In the genomic region with DNA sequence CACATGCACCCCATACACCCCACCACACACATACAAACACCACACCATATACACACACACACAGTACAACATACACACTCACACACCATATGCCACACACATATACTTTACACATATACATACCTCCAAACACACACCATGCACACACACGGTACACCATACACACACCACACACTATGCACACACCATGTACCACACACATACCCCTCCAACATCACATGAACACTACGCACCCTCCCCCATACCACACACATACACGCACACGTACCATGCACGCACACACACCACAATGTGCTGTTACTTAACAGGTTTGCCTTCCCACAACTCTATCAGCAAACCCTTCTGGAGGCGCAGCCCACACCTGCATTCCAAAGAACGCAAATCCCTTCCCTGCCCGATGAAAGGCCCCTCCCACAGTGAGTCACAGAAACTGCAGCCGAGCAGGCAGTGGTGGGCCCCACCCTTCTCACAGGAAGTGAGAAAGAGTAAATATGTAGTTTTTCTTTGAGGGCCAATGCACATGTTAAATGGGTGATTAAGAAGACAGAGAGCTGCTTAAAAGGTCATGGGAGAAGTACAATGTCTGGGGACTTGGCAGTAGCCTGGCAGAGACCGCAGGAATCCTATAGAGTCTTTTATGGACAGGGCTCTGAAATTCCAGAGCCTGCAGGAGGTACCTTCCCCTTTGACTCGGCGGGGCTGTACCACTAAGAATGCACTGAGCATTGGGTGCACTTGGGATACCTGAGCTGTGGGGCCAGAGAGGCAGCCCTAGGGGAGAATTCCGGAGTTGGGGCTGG, we compare ENCODE assay signal across 1 cellular context.
TF ChIP-seq lines count a peak whose summit lies in the region.

No MANE protein-coding gene starts in this region.

TF ChIP-seq in HEK293, 187 proteins besides CTCF, POLR2A, EP300 and RAD21 (continued from another document and continues in another):
- TF ChIP-seq, protein P1, sequence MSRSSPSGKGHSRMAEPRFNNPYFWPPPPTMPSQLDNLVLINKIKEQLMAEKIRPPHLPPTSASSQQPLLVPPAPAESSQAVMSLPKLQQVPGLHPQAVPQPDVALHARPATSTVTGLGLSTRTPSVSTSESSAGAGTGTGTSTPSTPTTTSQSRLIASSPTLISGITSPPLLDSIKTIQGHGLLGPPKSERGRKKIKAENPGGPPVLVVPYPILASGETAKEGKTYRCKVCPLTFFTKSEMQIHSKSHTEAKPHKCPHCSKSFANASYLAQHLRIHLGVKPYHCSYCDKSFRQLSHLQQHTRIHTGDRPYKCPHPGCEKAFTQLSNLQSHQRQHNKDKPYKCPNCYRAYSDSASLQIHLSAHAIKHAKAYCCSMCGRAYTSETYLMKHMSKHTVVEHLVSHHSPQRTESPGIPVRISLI (tag by site-specific recombination; IDR thresholded peaks at IDR 0.05) = no peak
- TF ChIP-seq, protein P2, sequence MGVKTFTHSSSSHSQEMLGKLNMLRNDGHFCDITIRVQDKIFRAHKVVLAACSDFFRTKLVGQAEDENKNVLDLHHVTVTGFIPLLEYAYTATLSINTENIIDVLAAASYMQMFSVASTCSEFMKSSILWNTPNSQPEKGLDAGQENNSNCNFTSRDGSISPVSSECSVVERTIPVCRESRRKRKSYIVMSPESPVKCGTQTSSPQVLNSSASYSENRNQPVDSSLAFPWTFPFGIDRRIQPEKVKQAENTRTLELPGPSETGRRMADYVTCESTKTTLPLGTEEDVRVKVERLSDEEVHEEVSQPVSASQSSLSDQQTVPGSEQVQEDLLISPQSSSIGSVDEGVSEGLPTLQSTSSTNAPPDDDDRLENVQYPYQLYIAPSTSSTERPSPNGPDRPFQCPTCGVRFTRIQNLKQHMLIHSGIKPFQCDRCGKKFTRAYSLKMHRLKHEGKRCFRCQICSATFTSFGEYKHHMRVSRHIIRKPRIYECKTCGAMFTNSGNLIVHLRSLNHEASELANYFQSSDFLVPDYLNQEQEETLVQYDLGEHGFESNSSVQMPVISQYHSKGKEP (tag by site-specific recombination; IDR thresholded peaks at IDR 0.05) = peak; percentile 32; the same call in 1 of the 2 replicates
- TF ChIP-seq ZNF670 (tag by site-specific recombination; IDR thresholded peaks at IDR 0.05; ENCODE audit: low read depth) = peak; percentile 58; the same call in 1 of the 2 replicates
- peak; percentile 100 for TF ChIP-seq ZFP69B (tag by site-specific recombination; IDR thresholded peaks at IDR 0.05)
- TF ChIP-seq, protein P3, sequence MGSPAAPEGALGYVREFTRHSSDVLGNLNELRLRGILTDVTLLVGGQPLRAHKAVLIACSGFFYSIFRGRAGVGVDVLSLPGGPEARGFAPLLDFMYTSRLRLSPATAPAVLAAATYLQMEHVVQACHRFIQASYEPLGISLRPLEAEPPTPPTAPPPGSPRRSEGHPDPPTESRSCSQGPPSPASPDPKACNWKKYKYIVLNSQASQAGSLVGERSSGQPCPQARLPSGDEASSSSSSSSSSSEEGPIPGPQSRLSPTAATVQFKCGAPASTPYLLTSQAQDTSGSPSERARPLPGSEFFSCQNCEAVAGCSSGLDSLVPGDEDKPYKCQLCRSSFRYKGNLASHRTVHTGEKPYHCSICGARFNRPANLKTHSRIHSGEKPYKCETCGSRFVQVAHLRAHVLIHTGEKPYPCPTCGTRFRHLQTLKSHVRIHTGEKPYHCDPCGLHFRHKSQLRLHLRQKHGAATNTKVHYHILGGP (tag by site-specific recombination; IDR thresholded peaks at IDR 0.05) = no peak
- TF ChIP-seq GFI1B (tag by site-specific recombination; IDR thresholded peaks at IDR 0.05) = no peak
- TF ChIP-seq ZNF768 (tag by site-specific recombination; IDR thresholded peaks at IDR 0.05) = no peak
- no peak; the same call in 1 of the 2 replicates for TF ChIP-seq ZBTB1 (tag by site-specific recombination; IDR thresholded peaks at IDR 0.05)
- TF ChIP-seq GLI4 (tag by site-specific recombination; IDR thresholded peaks at IDR 0.05) = no peak
- TF ChIP-seq SALL2 (tag by site-specific recombination; IDR thresholded peaks at IDR 0.05; ENCODE audit: borderline replicate concordance) = 0 out of 2 replicates have a peak, but pooled peaks have one; percentile 32
- TF ChIP-seq, protein P4, sequence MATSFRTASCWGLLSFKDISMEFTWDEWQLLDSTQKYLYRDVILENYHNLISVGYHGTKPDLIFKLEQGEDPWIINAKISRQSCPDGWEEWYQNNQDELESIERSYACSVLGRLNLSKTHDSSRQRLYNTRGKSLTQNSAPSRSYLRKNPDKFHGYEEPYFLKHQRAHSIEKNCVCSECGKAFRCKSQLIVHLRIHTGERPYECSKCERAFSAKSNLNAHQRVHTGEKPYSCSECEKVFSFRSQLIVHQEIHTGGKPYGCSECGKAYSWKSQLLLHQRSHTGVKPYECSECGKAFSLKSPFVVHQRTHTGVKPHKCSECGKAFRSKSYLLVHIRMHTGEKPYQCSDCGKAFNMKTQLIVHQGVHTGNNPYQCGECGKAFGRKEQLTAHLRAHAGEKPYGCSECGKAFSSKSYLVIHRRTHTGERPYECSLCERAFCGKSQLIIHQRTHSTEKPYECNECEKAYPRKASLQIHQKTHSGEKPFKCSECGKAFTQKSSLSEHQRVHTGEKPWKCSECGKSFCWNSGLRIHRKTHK (tag by site-specific recombination; IDR thresholded peaks at IDR 0.05) = no peak
- TF ChIP-seq, protein P5, sequence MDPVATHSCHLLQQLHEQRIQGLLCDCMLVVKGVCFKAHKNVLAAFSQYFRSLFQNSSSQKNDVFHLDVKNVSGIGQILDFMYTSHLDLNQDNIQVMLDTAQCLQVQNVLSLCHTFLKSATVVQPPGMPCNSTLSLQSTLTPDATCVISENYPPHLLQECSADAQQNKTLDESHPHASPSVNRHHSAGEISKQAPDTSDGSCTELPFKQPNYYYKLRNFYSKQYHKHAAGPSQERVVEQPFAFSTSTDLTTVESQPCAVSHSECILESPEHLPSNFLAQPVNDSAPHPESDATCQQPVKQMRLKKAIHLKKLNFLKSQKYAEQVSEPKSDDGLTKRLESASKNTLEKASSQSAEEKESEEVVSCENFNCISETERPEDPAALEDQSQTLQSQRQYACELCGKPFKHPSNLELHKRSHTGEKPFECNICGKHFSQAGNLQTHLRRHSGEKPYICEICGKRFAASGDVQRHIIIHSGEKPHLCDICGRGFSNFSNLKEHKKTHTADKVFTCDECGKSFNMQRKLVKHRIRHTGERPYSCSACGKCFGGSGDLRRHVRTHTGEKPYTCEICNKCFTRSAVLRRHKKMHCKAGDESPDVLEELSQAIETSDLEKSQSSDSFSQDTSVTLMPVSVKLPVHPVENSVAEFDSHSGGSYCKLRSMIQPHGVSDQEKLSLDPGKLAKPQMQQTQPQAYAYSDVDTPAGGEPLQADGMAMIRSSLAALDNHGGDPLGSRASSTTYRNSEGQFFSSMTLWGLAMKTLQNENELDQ (tag by site-specific recombination; IDR thresholded peaks at IDR 0.05; ENCODE audit: low read depth) = no peak
- TF ChIP-seq ZNF433 (tag by site-specific recombination; IDR thresholded peaks at IDR 0.05; ENCODE audit: low read depth) = no peak
- TF ChIP-seq ZNF426 (tag by site-specific recombination; IDR thresholded peaks at IDR 0.05) = no peak
- TF ChIP-seq ZBTB20 (tag by site-specific recombination; IDR thresholded peaks at IDR 0.05) = peak; percentile 62; the same call in 1 of the 2 replicates
- no peak for TF ChIP-seq WT1 (tag by site-specific recombination; IDR thresholded peaks at IDR 0.05)
- no peak for TF ChIP-seq ZNF248 (tag by site-specific recombination; IDR thresholded peaks at IDR 0.05)
- TF ChIP-seq, protein P6, sequence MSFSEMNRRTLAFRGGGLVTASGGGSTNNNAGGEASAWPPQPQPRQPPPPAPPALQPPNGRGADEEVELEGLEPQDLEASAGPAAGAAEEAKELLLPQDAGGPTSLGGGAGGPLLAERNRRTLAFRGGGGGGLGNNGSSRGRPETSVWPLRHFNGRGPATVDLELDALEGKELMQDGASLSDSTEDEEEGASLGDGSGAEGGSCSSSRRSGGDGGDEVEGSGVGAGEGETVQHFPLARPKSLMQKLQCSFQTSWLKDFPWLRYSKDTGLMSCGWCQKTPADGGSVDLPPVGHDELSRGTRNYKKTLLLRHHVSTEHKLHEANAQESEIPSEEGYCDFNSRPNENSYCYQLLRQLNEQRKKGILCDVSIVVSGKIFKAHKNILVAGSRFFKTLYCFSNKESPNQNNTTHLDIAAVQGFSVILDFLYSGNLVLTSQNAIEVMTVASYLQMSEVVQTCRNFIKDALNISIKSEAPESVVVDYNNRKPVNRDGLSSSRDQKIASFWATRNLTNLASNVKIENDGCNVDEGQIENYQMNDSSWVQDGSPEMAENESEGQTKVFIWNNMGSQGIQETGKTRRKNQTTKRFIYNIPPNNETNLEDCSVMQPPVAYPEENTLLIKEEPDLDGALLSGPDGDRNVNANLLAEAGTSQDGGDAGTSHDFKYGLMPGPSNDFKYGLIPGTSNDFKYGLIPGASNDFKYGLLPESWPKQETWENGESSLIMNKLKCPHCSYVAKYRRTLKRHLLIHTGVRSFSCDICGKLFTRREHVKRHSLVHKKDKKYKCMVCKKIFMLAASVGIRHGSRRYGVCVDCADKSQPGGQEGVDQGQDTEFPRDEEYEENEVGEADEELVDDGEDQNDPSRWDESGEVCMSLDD (tag by site-specific recombination; IDR thresholded peaks at IDR 0.05) = peak; percentile 69
- TF ChIP-seq HOXD13 (CRISPR knock-in tag; IDR thresholded peaks at IDR 0.05; ENCODE audit: borderline replicate concordance) = no peak
- TF ChIP-seq ZNF223 (tag by site-specific recombination; IDR thresholded peaks at IDR 0.05) = no peak
- TF ChIP-seq, protein P7, sequence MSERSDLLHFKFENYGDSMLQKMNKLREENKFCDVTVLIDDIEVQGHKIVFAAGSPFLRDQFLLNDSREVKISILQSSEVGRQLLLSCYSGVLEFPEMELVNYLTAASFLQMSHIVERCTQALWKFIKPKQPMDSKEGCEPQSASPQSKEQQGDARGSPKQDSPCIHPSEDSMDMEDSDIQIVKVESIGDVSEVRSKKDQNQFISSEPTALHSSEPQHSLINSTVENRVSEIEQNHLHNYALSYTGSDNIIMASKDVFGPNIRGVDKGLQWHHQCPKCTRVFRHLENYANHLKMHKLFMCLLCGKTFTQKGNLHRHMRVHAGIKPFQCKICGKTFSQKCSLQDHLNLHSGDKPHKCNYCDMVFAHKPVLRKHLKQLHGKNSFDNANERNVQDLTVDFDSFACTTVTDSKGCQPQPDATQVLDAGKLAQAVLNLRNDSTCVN (tag by site-specific recombination; optimal IDR thresholded peaks at IDR 0.05) = no peak
- no peak for TF ChIP-seq ZNF184 (tag by site-specific recombination; IDR thresholded peaks at IDR 0.05)
- no peak for TF ChIP-seq HOXA7 (CRISPR knock-in tag; IDR thresholded peaks at IDR 0.05; ENCODE audit: borderline replicate concordance)
- peak; percentile 51 for TF ChIP-seq ZNF335 (tag by site-specific recombination; conservative IDR thresholded peaks at IDR 0.05)
- no peak for TF ChIP-seq ZNF19 (tag by site-specific recombination; IDR thresholded peaks at IDR 0.05; ENCODE audit: low read depth)
- TF ChIP-seq ZNF169 (tag by site-specific recombination; IDR thresholded peaks at IDR 0.05) = no peak
- TF ChIP-seq ZNF155 (tag by site-specific recombination; IDR thresholded peaks at IDR 0.05) = no peak
- TF ChIP-seq, protein P8, sequence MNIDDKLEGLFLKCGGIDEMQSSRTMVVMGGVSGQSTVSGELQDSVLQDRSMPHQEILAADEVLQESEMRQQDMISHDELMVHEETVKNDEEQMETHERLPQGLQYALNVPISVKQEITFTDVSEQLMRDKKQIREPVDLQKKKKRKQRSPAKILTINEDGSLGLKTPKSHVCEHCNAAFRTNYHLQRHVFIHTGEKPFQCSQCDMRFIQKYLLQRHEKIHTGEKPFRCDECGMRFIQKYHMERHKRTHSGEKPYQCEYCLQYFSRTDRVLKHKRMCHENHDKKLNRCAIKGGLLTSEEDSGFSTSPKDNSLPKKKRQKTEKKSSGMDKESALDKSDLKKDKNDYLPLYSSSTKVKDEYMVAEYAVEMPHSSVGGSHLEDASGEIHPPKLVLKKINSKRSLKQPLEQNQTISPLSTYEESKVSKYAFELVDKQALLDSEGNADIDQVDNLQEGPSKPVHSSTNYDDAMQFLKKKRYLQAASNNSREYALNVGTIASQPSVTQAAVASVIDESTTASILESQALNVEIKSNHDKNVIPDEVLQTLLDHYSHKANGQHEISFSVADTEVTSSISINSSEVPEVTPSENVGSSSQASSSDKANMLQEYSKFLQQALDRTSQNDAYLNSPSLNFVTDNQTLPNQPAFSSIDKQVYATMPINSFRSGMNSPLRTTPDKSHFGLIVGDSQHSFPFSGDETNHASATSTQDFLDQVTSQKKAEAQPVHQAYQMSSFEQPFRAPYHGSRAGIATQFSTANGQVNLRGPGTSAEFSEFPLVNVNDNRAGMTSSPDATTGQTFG (tag by site-specific recombination; IDR thresholded peaks at IDR 0.05; ENCODE audit: borderline replicate concordance) = peak; percentile 86; the same call in 1 of the 2 replicates
- TF ChIP-seq, protein P9, sequence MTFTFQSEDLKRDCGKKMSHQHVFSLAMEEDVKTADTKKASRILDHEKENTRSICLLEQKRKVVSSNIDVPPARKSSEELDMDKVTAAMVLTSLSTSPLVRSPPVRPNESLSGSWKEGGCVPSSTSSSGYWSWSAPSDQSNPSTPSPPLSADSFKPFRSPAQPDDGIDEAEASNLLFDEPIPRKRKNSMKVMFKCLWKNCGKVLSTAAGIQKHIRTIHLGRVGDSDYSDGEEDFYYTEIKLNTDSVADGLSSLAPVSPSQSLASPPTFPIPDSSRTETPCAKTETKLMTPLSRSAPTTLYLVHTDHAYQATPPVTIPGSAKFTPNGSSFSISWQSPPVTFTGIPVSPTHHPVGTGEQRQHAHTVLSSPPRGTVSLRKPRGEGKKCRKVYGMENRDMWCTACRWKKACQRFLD (tag by site-specific recombination; IDR thresholded peaks at IDR 0.05) = no peak
- no peak for TF ChIP-seq ZNF560 (tag by site-specific recombination; IDR thresholded peaks at IDR 0.05; ENCODE audit: borderline replicate concordance)
- TF ChIP-seq MEIS1 (CRISPR knock-in tag; IDR thresholded peaks at IDR 0.05; ENCODE audit: borderline replicate concordance) = no peak
- TF ChIP-seq SETDB1 (IDR thresholded peaks at IDR 0.05; ENCODE audit: insufficient read length, low read length) = no peak
- no peak for TF ChIP-seq ZNF132 (tag by site-specific recombination; IDR thresholded peaks at IDR 0.05; ENCODE audit: borderline replicate concordance)
- TF ChIP-seq, protein P10, sequence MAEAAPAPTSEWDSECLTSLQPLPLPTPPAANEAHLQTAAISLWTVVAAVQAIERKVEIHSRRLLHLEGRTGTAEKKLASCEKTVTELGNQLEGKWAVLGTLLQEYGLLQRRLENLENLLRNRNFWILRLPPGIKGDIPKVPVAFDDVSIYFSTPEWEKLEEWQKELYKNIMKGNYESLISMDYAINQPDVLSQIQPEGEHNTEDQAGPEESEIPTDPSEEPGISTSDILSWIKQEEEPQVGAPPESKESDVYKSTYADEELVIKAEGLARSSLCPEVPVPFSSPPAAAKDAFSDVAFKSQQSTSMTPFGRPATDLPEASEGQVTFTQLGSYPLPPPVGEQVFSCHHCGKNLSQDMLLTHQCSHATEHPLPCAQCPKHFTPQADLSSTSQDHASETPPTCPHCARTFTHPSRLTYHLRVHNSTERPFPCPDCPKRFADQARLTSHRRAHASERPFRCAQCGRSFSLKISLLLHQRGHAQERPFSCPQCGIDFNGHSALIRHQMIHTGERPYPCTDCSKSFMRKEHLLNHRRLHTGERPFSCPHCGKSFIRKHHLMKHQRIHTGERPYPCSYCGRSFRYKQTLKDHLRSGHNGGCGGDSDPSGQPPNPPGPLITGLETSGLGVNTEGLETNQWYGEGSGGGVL (tag by site-specific recombination; IDR thresholded peaks at IDR 0.05) = peak; percentile 60; the same call in 1 of the 2 replicates
- no peak for TF ChIP-seq RBAK (tag by site-specific recombination; IDR thresholded peaks at IDR 0.05)
- TF ChIP-seq ZNF37A (tag by site-specific recombination; IDR thresholded peaks at IDR 0.05) = no peak
- no peak for TF ChIP-seq HOXC10 (CRISPR knock-in tag; IDR thresholded peaks at IDR 0.05)
- TF ChIP-seq ZNF221 (tag by site-specific recombination; IDR thresholded peaks at IDR 0.05; ENCODE audit: borderline replicate concordance) = no peak
